9 cellular contexts compared by ENCODE assay signal in genomic region chr4:15882675-15883086, GRCh38. TPM values are rescaled to one million over a fixed set of nuclear protein-coding genes. Genes with fewer than 3 reads are reported as not detected.
DNase-seq lines count a peak whose midpoint lies in the region; ATAC-seq and TF ChIP-seq lines count a peak whose summit lies in the region.
"Had no signal": no experiment of that assay in that cellular context is flagged by ENCODE, and none has a peak within 500 bp of the region (broad histone marks: within the 10 kb centered on the region; RNA-seq: fewer than 3 reads in every experiment).

No MANE protein-coding gene starts in this region.

- WGBS in SK-N-SH (ENCODE audit: low lambda C conversion rate) = 88% methylated on average over 1 of the region's 1 CpG
- 84 to 88% methylated on average over 1 of the region's 1 CpG for WGBS in sigmoid colon, 2 donors

- CTCF ChIA-PET in HCT116 (lab: Charles Lee) (interaction anchor here (0.9 to 4.4 kb wide), 34 partner anchors 10 to 403 kb away, joined by 3 to 261 read pairs (median 6); partner anchors contain the start of gene FGFBP1), SK-N-SH (lab: Yijun Ruan, JAX) (interaction anchor here (0.5 to 9.4 kb wide), 76 partner anchors 8 to 1626 kb away, joined by 3 to 154 read pairs (median 6); partner anchors contain the start of genes FGFBP1 and FGFBP2)

- POLR2A ChIA-PET in HCT116 (lab: Charles Lee) = interaction anchor here (0.7 to 2.2 kb wide), 2 partner anchors 60 to 73 kb away, joined by 3 to 19 read pairs; no protein-coding TSS in a partner anchor
- POLR2A ChIA-PET in SK-N-SH (lab: Yijun Ruan, JAX) = no interaction called here

- peaks cover 3 to 5% of the 10 kb centered on the region in 2 experiments; a peak in 1 of 4 replicates for H3K9me3 ChIP-seq in HCT116 (ENCODE audit: control insufficient read depth in 1 of 2, insufficient read depth in 1 of 2, low read depth in 1 of 2, low read length in 2 of 2)
- no peaks in the 10 kb centered on the region for H3K9me3 ChIP-seq in SK-N-SH
- no peaks in the 10 kb centered on the region for H3K9me3 ChIP-seq in sigmoid colon

- H3K4me1 ChIP-seq in HCT116 (ENCODE audit: control insufficient read depth in 1 of 2, insufficient read depth in 2 of 2, low read length in 2 of 2) = no peaks in the 10 kb centered on the region
- peaks cover 0 to 3% of the 10 kb centered on the region in 2 experiments; a peak in 3 of 4 replicates for H3K4me1 ChIP-seq in SK-N-SH (ENCODE audit: control insufficient read depth in 1 of 2, insufficient read depth in 2 of 2, low read depth in 1 of 2, low read length in 1 of 2)
- H3K4me1 ChIP-seq in sigmoid colon = peaks cover 0 to 4% (median 0%) of the 10 kb centered on the region in 4 donors
- H3K4me1 ChIP-seq: BLaER1 treated with 17β-estradiol and CSF1 and Interleukin-3, amounts not matched to agents 10 nM and 100 nM had no signal

- peak; percentile 97 for ATAC-seq in HCT116

- no peak overlapping the region for H3K27ac ChIP-seq in HCT116 (ENCODE audit: low read depth, low read length)
- H3K27ac ChIP-seq in SK-N-SH (ENCODE audit: low read depth in 2 of 2, low read length in 1 of 2) = no peak overlapping the region
- no peak overlapping the region for H3K27ac ChIP-seq in sigmoid colon
- H3K27ac ChIP-seq: BLaER1 treated with 17β-estradiol and CSF1 and Interleukin-3, amounts not matched to agents 10 nM and 100 nM had no signal

- DNase-seq in NCI-H2171 treated with DMSO at 0.1 percent for 48 hours (lab: John Stamatoyannopoulos, UW) (peak; percentile 24), NCI-H2171 (lab: John Stamatoyannopoulos, UW) (no peak), HCT116 (ENCODE audit: low read depth, low spot score) (peak; percentile 79), M059J (ENCODE audit: low read depth) (peak; percentile 79), SK-N-SH (peak; percentile 57), amygdala (lab: John Stamatoyannopoulos, UW) (peak in 36 of 56 donors; percentile 1 to 54 (median 12)), hepatic stellate cell (ENCODE audit: low spot score) (peak; percentile 35), sigmoid colon (peak; percentile 69)

- no peak for TF ChIP-seq POLR2A in HCT116 (IDR thresholded peaks at IDR 0.05; ENCODE audit: borderline replicate concordance, extremely low read depth, insufficient read depth, insufficient read length)
- no peak for TF ChIP-seq POLR2A in sigmoid colon (IDR thresholded peaks at IDR 0.05)

- intact Hi-C loops in HCT116 (cut with micrococcal nuclease) = loop anchor here (1.0 to 5.0 kb wide), 4 partner anchors 74 to 405 kb away; no protein-coding TSS in a partner anchor
- intact Hi-C loops in sigmoid colon (cut with DNase I) = loop anchor here (1.0 to 10.0 kb wide), 5 partner anchors 74 to 408 kb away; no protein-coding TSS in a partner anchor

- no peak overlapping the region for H3K9ac ChIP-seq in HCT116 (ENCODE audit: low read length)
- no peak overlapping the region for H3K9ac ChIP-seq in SK-N-SH
- H3K9ac ChIP-seq: BLaER1 treated with 17β-estradiol and CSF1 and Interleukin-3, amounts not matched to agents 10 nM and 100 nM had no signal

- no TSS peak for BruUV-seq in HCT116 (replicated peaks; lab: Mats Ljungman, UMichigan)

- H3K36me3 ChIP-seq in HCT116 (ENCODE audit: control insufficient read depth in 1 of 2, insufficient read depth in 2 of 2, low read length in 2 of 2) (no peaks in the 10 kb centered on the region), SK-N-SH (replicated peaks in 1 of 2; ENCODE audit: control insufficient read depth in 1 of 2, insufficient read depth in 2 of 2, low read length in 1 of 2) (no peaks in the 10 kb centered on the region), sigmoid colon (no peaks in the 10 kb centered on the region)
- H3K36me3 ChIP-seq: BLaER1 treated with 17β-estradiol and CSF1 and Interleukin-3, amounts not matched to agents 10 nM and 100 nM had no signal

- H3K4me3 ChIP-seq in HCT116 (replicated peaks in 1 of 2; ENCODE audit: low read depth in 1 of 2, low read length in 2 of 2) (no peak overlapping the region), SK-N-SH (ENCODE audit: low read depth in 2 of 2, low read length in 1 of 2) (no peak overlapping the region; a peak in 1 of 4 replicates), sigmoid colon (no peak overlapping the region)
- H3K4me3 ChIP-seq: BLaER1 treated with 17β-estradiol and CSF1 and Interleukin-3, amounts not matched to agents 10 nM and 100 nM had no signal

- TF ChIP-seq EP300 in SK-N-SH (IDR thresholded peaks at IDR 0.05; ENCODE audit: borderline replicate concordance in 1 of 2, low read depth in 1 of 2, low read length in 1 of 2) (no peak), sigmoid colon (IDR thresholded peaks at IDR 0.05) (no peak)

- RAD21 ChIA-PET in HCT116 (lab: Charles Lee; ENCODE audit: low non-redundant PET in 1 of 2, low total read pairs in 2 of 2, uncharacterized antibody in 2 of 2, unreplicated experiment in 2 of 2) = interaction anchor here (0.8 to 3.5 kb wide), 8 partner anchors 56 to 403 kb away, joined by 3 to 72 read pairs (median 6); partner anchors contain the start of gene FGFBP1 (in 1 of the 2)

- H2AFZ ChIP-seq in HCT116 (ENCODE audit: low read depth, low read length, poor library complexity, severe bottlenecking) (peak overlapping the region; percentile 42), SK-N-SH (ENCODE audit: low read depth) (no peak overlapping the region)

- no peaks in the 10 kb centered on the region for H3K9me2 ChIP-seq in HCT116 (ENCODE audit: insufficient read depth)
- H3K9me2 ChIP-seq in SK-N-SH = no peaks in the 10 kb centered on the region

- no peaks in the 10 kb centered on the region for H3F3A ChIP-seq in SK-N-SH (replicated peaks; ENCODE audit: insufficient read depth)

- TF ChIP-seq CTCF in HCT116 (IDR thresholded peaks at IDR 0.05 in 2 of 3, conservative IDR thresholded peaks at IDR 0.05 in 1 of 3; ENCODE audit: borderline replicate concordance in 1 of 3, insufficient read depth in 1 of 3, low read depth in 2 of 3, low read length in 2 of 3) (peak; percentile 89 to 96 (median 95)), SK-N-SH (IDR thresholded peaks at IDR 0.05) (peak; percentile 96), sigmoid colon (IDR thresholded peaks at IDR 0.05) (peak; percentile 27 to 93 (median 86))

- H3K79me2 ChIP-seq in HCT116 (ENCODE audit: insufficient read depth, low read length) (no peaks in the 10 kb centered on the region), SK-N-SH (ENCODE audit: insufficient read depth) (no peaks in the 10 kb centered on the region)

- peak; percentile 98 for TF ChIP-seq RAD21 in HCT116 (IDR thresholded peaks at IDR 0.05; ENCODE audit: low read depth)
- peak; percentile 89 for TF ChIP-seq RAD21 in SK-N-SH (IDR thresholded peaks at IDR 0.05; ENCODE audit: low read length)

- H3K27me3 ChIP-seq in HCT116 (ENCODE audit: insufficient read depth, low read length) (no peaks in the 10 kb centered on the region), SK-N-SH (ENCODE audit: insufficient read depth) (no peaks in the 10 kb centered on the region), sigmoid colon (no peaks in the 10 kb centered on the region)
- H3K27me3 ChIP-seq: BLaER1 treated with 17β-estradiol and CSF1 and Interleukin-3, amounts not matched to agents 10 nM and 100 nM had no signal

- H4K20me1 ChIP-seq in HCT116 (ENCODE audit: insufficient read depth) = no peaks in the 10 kb centered on the region
- no peaks in the 10 kb centered on the region for H4K20me1 ChIP-seq in SK-N-SH (ENCODE audit: insufficient read depth)
- H4K20me1 ChIP-seq: BLaER1 treated with 17β-estradiol and CSF1 and Interleukin-3, amounts not matched to agents 10 nM and 100 nM had no signal

- H3K4me2 ChIP-seq in HCT116 (ENCODE audit: low read length) = no peak overlapping the region
- H3K4me2 ChIP-seq in SK-N-SH = no peak overlapping the region
- H3K4me2 ChIP-seq: BLaER1 treated with 17β-estradiol and CSF1 and Interleukin-3, amounts not matched to agents 10 nM and 100 nM had no signal

TF ChIP-seq in HCT116, 20 proteins besides CTCF, POLR2A, EP300 and RAD21:
- TF ChIP-seq JUND (IDR thresholded peaks at IDR 0.05) = no peak
- TF ChIP-seq CBX3 (IDR thresholded peaks at IDR 0.05; ENCODE audit: low read depth) = peak; percentile 35; the same call in 1 of the 2 replicates

TF ChIP-seq in SK-N-SH, 30 proteins besides CTCF, POLR2A, EP300 and RAD21 (continues in another document):
- TF ChIP-seq REST (IDR thresholded peaks at IDR 0.05; ENCODE audit: low read depth, low read length) = no peak
- TF ChIP-seq NRF1 (IDR thresholded peaks at IDR 0.05; ENCODE audit: low read depth, low read length) = peak; percentile 17; the same call in 1 of the 2 replicates
- no peak for TF ChIP-seq NFIC (IDR thresholded peaks at IDR 0.05; ENCODE audit: borderline replicate concordance)
- TF ChIP-seq FOSL2 (IDR thresholded peaks at IDR 0.05; ENCODE audit: borderline replicate concordance, low read depth) = no peak
- no peak for TF ChIP-seq JUND (IDR thresholded peaks at IDR 0.05)

RNA-seq across cellular contexts. Expression of gene FGFBP1, which starts 55.9 kb away (rescaled TPM):
- total RNA-seq in HCT116 (2021; ENCODE audit: unreplicated experiment) = 8.7 TPM
- polyA plus RNA-seq in HCT116 (2012) = 5.9 and 7.1 TPM in 2 replicates
- 0.49 TPM in 1 of 2 replicates, not detected in the other for total RNA-seq in M059J (2014; rRNA removed; shearing (Covaris generic))
- 0.11 and 0.13 TPM in 2 replicates for polyA plus RNA-seq in SK-N-SH (2012; rRNA removed)
- polyA plus RNA-seq in SK-N-SH (2012; cell fraction: cytosol; rRNA removed) = 0.14 and 0.18 TPM in 2 replicates
- polyA plus RNA-seq in SK-N-SH (2012; cell fraction: nucleus; rRNA removed) = 0.06 TPM in 1 of 2 replicates, not detected in the other
- total RNA-seq in sigmoid colon = 1 to 10 TPM in 1 of 4 donors, not detected in 3; 1.4 TPM
- polyA plus RNA-seq in sigmoid colon = 10 to 100 TPM in 2 of 3 donors, 1 to 10 TPM in 1; 5.4 to 78.7 (median 10.6) TPM
